In the genomic region with DNA sequence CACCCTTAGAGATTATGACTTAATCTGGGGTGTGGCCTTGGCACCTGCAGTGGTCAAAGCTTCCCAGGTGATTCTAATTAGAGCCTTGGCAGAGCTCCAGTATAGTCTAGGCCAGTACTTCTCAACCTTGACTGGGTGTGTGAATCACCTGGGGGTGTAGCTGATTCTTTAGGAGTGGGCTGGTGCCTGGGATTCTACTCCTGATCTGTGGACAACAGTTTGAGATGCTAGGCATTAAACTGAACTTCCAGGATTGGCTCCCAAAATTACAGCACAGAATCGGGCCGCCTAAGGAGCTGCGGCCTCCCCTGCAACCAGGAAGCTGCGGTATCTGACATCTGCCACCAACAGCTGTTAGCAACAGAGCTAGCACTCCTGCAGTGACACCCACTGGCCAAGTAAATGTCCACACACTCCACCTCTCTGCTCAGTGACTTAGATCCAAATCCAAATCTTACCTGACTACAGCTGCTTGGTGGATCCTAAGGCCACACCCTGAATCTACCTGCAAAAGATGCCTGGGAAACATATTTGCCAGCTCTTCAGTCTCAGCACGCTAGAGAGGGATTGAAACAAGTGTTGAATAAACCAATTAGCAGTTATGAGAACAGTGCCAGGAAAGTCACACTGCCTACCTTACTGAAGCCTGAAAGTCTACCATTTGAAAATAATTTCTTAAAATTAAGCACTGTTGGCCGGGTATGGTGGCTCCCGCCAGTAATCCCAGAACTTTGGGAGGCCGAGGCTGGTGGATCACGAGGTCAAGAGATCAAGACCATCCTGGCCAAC, we compare ENCODE assay signal across 1 cellular context.
TF ChIP-seq lines count a peak whose summit lies in the region.

No MANE protein-coding gene starts in this region.

TF ChIP-seq in HepG2, 621 proteins besides CTCF, POLR2A, EP300 and RAD21 (continued from another document and continues in another):
- TF ChIP-seq, protein P1, sequence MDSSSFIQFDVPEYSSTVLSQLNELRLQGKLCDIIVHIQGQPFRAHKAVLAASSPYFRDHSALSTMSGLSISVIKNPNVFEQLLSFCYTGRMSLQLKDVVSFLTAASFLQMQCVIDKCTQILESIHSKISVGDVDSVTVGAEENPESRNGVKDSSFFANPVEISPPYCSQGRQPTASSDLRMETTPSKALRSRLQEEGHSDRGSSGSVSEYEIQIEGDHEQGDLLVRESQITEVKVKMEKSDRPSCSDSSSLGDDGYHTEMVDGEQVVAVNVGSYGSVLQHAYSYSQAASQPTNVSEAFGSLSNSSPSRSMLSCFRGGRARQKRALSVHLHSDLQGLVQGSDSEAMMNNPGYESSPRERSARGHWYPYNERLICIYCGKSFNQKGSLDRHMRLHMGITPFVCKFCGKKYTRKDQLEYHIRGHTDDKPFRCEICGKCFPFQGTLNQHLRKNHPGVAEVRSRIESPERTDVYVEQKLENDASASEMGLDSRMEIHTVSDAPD (CRISPR knock-in tag; IDR thresholded peaks at IDR 0.05): 0 out of 2 replicates have a peak, but pooled peaks have one; percentile 65
- no peak for TF ChIP-seq RFX3 (CRISPR knock-in tag; IDR thresholded peaks at IDR 0.05)
- 0 out of 2 replicates have a peak, but pooled peaks have one; percentile 41 for TF ChIP-seq ZBTB38 (CRISPR knock-in tag; IDR thresholded peaks at IDR 0.05)
- TF ChIP-seq, protein P2, sequence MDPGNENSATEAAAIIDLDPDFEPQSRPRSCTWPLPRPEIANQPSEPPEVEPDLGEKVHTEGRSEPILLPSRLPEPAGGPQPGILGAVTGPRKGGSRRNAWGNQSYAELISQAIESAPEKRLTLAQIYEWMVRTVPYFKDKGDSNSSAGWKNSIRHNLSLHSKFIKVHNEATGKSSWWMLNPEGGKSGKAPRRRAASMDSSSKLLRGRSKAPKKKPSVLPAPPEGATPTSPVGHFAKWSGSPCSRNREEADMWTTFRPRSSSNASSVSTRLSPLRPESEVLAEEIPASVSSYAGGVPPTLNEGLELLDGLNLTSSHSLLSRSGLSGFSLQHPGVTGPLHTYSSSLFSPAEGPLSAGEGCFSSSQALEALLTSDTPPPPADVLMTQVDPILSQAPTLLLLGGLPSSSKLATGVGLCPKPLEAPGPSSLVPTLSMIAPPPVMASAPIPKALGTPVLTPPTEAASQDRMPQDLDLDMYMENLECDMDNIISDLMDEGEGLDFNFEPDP (CRISPR knock-in tag; conservative IDR thresholded peaks at IDR 0.05): no peak
- TF ChIP-seq, protein P3, sequence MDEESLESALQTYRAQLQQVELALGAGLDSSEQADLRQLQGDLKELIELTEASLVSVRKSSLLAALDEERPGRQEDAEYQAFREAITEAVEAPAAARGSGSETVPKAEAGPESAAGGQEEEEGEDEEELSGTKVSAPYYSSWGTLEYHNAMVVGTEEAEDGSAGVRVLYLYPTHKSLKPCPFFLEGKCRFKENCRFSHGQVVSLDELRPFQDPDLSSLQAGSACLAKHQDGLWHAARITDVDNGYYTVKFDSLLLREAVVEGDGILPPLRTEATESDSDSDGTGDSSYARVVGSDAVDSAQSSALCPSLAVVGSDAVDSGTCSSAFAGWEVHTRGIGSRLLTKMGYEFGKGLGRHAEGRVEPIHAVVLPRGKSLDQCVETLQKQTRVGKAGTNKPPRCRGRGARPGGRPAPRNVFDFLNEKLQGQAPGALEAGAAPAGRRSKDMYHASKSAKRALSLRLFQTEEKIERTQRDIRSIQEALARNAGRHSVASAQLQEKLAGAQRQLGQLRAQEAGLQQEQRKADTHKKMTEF (CRISPR knock-in tag; IDR thresholded peaks at IDR 0.05): no peak
- no peak for TF ChIP-seq ATAD3A (CRISPR knock-in tag; IDR thresholded peaks at IDR 0.05)
- 0 out of 2 replicates have a peak, but pooled peaks have one; percentile 26 for TF ChIP-seq BRD4 (CRISPR knock-in tag; IDR thresholded peaks at IDR 0.05)
- TF ChIP-seq, protein P4, sequence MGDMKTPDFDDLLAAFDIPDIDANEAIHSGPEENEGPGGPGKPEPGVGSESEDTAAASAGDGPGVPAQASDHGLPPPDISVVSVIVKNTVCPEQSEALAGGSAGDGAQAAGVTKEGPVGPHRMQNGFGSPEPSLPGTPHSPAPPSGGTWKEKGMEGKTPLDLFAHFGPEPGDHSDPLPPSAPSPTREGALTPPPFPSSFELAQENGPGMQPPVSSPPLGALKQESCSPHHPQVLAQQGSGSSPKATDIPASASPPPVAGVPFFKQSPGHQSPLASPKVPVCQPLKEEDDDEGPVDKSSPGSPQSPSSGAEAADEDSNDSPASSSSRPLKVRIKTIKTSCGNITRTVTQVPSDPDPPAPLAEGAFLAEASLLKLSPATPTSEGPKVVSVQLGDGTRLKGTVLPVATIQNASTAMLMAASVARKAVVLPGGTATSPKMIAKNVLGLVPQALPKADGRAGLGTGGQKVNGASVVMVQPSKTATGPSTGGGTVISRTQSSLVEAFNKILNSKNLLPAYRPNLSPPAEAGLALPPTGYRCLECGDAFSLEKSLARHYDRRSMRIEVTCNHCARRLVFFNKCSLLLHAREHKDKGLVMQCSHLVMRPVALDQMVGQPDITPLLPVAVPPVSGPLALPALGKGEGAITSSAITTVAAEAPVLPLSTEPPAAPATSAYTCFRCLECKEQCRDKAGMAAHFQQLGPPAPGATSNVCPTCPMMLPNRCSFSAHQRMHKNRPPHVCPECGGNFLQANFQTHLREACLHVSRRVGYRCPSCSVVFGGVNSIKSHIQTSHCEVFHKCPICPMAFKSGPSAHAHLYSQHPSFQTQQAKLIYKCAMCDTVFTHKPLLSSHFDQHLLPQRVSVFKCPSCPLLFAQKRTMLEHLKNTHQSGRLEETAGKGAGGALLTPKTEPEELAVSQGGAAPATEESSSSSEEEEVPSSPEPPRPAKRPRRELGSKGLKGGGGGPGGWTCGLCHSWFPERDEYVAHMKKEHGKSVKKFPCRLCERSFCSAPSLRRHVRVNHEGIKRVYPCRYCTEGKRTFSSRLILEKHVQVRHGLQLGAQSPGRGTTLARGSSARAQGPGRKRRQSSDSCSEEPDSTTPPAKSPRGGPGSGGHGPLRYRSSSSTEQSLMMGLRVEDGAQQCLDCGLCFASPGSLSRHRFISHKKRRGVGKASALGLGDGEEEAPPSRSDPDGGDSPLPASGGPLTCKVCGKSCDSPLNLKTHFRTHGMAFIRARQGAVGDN (CRISPR knock-in tag; IDR thresholded peaks at IDR 0.05): 0 out of 2 replicates have a peak, but pooled peaks have one; percentile 25
- TF ChIP-seq, protein P5, sequence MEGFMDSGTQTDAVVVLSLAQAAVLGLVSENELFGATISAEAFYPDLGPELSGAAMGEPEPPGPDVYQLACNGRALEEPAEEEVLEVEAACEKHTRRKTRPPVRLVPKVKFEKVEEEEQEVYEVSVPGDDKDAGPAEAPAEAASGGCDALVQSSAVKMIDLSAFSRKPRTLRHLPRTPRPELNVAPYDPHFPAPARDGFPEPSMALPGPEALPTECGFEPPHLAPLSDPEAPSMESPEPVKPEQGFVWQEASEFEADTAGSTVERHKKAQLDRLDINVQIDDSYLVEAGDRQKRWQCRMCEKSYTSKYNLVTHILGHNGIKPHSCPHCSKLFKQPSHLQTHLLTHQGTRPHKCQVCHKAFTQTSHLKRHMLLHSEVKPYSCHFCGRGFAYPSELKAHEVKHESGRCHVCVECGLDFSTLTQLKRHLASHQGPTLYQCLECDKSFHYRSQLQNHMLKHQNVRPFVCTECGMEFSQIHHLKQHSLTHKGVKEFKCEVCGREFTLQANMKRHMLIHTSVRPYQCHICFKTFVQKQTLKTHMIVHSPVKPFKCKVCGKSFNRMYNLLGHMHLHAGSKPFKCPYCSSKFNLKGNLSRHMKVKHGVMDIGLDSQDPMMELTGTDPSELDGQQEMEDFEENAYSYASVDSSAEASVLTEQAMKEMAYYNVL (CRISPR knock-in tag; IDR thresholded peaks at IDR 0.05; ENCODE audit: borderline replicate concordance): 0 out of 2 replicates have a peak, but pooled peaks have one; percentile 43
- TF ChIP-seq, protein P6, sequence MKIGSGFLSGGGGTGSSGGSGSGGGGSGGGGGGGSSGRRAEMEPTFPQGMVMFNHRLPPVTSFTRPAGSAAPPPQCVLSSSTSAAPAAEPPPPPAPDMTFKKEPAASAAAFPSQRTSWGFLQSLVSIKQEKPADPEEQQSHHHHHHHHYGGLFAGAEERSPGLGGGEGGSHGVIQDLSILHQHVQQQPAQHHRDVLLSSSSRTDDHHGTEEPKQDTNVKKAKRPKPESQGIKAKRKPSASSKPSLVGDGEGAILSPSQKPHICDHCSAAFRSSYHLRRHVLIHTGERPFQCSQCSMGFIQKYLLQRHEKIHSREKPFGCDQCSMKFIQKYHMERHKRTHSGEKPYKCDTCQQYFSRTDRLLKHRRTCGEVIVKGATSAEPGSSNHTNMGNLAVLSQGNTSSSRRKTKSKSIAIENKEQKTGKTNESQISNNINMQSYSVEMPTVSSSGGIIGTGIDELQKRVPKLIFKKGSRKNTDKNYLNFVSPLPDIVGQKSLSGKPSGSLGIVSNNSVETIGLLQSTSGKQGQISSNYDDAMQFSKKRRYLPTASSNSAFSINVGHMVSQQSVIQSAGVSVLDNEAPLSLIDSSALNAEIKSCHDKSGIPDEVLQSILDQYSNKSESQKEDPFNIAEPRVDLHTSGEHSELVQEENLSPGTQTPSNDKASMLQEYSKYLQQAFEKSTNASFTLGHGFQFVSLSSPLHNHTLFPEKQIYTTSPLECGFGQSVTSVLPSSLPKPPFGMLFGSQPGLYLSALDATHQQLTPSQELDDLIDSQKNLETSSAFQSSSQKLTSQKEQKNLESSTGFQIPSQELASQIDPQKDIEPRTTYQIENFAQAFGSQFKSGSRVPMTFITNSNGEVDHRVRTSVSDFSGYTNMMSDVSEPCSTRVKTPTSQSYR (CRISPR knock-in tag; IDR thresholded peaks at IDR 0.05; ENCODE audit: borderline replicate concordance): peak; percentile 19; the same call in 1 of the 2 replicates
- peak; percentile 68 for TF ChIP-seq SAP130 (CRISPR knock-in tag; IDR thresholded peaks at IDR 0.05; ENCODE audit: low read depth)
- TF ChIP-seq ZNF205 (CRISPR knock-in tag; IDR thresholded peaks at IDR 0.05): 0 out of 2 replicates have a peak, but pooled peaks have one; percentile 64
- 0 out of 2 replicates have a peak, but pooled peaks have one; percentile 36 for TF ChIP-seq HOXD1 (CRISPR knock-in tag; IDR thresholded peaks at IDR 0.05)
- TF ChIP-seq GABPA (IDR thresholded peaks at IDR 0.05; ENCODE audit: low read depth, low read length): no peak
- TF ChIP-seq GABPA (CRISPR knock-in tag; IDR thresholded peaks at IDR 0.05; ENCODE audit: low read depth): peak; percentile 36; the same call in 1 of the 2 replicates
- TF ChIP-seq, protein P7, sequence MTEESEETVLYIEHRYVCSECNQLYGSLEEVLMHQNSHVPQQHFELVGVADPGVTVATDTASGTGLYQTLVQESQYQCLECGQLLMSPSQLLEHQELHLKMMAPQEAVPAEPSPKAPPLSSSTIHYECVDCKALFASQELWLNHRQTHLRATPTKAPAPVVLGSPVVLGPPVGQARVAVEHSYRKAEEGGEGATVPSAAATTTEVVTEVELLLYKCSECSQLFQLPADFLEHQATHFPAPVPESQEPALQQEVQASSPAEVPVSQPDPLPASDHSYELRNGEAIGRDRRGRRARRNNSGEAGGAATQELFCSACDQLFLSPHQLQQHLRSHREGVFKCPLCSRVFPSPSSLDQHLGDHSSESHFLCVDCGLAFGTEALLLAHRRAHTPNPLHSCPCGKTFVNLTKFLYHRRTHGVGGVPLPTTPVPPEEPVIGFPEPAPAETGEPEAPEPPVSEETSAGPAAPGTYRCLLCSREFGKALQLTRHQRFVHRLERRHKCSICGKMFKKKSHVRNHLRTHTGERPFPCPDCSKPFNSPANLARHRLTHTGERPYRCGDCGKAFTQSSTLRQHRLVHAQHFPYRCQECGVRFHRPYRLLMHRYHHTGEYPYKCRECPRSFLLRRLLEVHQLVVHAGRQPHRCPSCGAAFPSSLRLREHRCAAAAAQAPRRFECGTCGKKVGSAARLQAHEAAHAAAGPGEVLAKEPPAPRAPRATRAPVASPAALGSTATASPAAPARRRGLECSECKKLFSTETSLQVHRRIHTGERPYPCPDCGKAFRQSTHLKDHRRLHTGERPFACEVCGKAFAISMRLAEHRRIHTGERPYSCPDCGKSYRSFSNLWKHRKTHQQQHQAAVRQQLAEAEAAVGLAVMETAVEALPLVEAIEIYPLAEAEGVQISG (CRISPR knock-in tag; IDR thresholded peaks at IDR 0.05): peak; percentile 65; the same call in 1 of the 2 replicates
- TF ChIP-seq, protein P8, sequence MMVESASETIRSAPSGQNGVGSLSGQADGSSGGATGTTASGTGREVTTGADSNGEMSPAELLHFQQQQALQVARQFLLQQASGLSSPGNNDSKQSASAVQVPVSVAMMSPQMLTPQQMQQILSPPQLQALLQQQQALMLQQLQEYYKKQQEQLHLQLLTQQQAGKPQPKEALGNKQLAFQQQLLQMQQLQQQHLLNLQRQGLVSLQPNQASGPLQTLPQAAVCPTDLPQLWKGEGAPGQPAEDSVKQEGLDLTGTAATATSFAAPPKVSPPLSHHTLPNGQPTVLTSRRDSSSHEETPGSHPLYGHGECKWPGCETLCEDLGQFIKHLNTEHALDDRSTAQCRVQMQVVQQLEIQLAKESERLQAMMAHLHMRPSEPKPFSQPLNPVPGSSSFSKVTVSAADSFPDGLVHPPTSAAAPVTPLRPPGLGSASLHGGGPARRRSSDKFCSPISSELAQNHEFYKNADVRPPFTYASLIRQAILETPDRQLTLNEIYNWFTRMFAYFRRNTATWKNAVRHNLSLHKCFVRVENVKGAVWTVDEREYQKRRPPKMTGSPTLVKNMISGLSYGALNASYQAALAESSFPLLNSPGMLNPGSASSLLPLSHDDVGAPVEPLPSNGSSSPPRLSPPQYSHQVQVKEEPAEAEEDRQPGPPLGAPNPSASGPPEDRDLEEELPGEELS (CRISPR knock-in tag; IDR thresholded peaks at IDR 0.05): peak; percentile 66; the same call in 1 of the 2 replicates
- TF ChIP-seq, protein P9, sequence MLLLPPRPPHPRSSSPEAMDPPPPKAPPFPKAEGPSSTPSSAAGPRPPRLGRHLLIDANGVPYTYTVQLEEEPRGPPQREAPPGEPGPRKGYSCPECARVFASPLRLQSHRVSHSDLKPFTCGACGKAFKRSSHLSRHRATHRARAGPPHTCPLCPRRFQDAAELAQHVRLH (CRISPR knock-in tag; IDR thresholded peaks at IDR 0.05; ENCODE audit: borderline replicate concordance, low read depth): peak; percentile 76; the same call in 1 of the 2 replicates
- TF ChIP-seq NFKB2 (CRISPR knock-in tag; IDR thresholded peaks at IDR 0.05; ENCODE audit: borderline replicate concordance): peak; percentile 59; the same call in 1 of the 2 replicates
- TF ChIP-seq REPIN1 (CRISPR knock-in tag; IDR thresholded peaks at IDR 0.05; ENCODE audit: borderline replicate concordance, low read depth): peak; percentile 74; the same call in 1 of the 2 replicates
- peak; percentile 33; the same call in 1 of the 2 replicates for TF ChIP-seq FOSL2 (CRISPR knock-in tag; IDR thresholded peaks at IDR 0.05)
- TF ChIP-seq SALL1 (CRISPR knock-in tag; IDR thresholded peaks at IDR 0.05): peak; percentile 74
- 0 out of 2 replicates have a peak, but pooled peaks have one; percentile 41 for TF ChIP-seq ZNF792 (CRISPR knock-in tag; IDR thresholded peaks at IDR 0.05)
- TF ChIP-seq HOXA3 (CRISPR knock-in tag; IDR thresholded peaks at IDR 0.05): peak; percentile 27; the same call in 1 of the 2 replicates
- TF ChIP-seq, protein P10, sequence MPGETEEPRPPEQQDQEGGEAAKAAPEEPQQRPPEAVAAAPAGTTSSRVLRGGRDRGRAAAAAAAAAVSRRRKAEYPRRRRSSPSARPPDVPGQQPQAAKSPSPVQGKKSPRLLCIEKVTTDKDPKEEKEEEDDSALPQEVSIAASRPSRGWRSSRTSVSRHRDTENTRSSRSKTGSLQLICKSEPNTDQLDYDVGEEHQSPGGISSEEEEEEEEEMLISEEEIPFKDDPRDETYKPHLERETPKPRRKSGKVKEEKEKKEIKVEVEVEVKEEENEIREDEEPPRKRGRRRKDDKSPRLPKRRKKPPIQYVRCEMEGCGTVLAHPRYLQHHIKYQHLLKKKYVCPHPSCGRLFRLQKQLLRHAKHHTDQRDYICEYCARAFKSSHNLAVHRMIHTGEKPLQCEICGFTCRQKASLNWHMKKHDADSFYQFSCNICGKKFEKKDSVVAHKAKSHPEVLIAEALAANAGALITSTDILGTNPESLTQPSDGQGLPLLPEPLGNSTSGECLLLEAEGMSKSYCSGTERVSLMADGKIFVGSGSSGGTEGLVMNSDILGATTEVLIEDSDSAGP (CRISPR knock-in tag; IDR thresholded peaks at IDR 0.05; ENCODE audit: borderline replicate concordance): peak; percentile 41; the same call in 1 of the 2 replicates
- no peak for TF ChIP-seq SOX6 (IDR thresholded peaks at IDR 0.05)
- peak; percentile 63 for TF ChIP-seq SOX6 (CRISPR knock-in tag; IDR thresholded peaks at IDR 0.05)
- peak; percentile 98; the same call in 1 of the 2 replicates for TF ChIP-seq TGIF2 (CRISPR knock-in tag; IDR thresholded peaks at IDR 0.05)
